ENCODE assay signal across 21 cellular contexts in genomic region chr5:15746833-15747232, GRCh38.
DNase-seq lines count a peak whose midpoint lies in the region; ATAC-seq, FAIRE-seq and TF ChIP-seq lines count a peak whose summit lies in the region.
"Had no signal": no experiment of that assay in that cellular context is flagged by ENCODE, and none has a peak within 500 bp of the region (broad histone marks: within the 10 kb centered on the region; RNA-seq: fewer than 3 reads in every experiment).

No MANE protein-coding gene starts in this region.

- H3K9me1 ChIP-seq in IMR-90 (ENCODE audit: insufficient read depth, low read length), result no peaks in the 10 kb centered on the region

- H3K9me3 Mint-ChIP-seq in activated T-cell treated with anti-CD3 and anti-CD28 coated beads, Interleukin-2, amount 50 U/mL, for 72 hours, result peaks cover 10 to 12% of the 10 kb centered on the region in 2 donors

- H2BK5ac ChIP-seq in IMR-90 (ENCODE audit: low read depth, low read length, poor library complexity, severe bottlenecking), result no peak overlapping the region

- no peak overlapping the region for H2BK20ac ChIP-seq in IMR-90 (ENCODE audit: low read depth, low read length)

- peak; percentile 39 for DNase-seq in IMR-90
- peak; percentile 12 for DNase-seq in bronchial epithelial cell (ENCODE audit: low read depth)
- DNase-seq in iris pigment epithelial cell (ENCODE audit: low read depth), result peak; percentile 16
- DNase-seq in activated T-cell treated with anti-CD3 and anti-CD28 coated beads, Interleukin-2, amount 50 U/mL, for 72 hours, result no peak
- DNase-seq in spleen, result no peak
- no peak for DNase-seq in T1000 (lab: John Stamatoyannopoulos, UW)
- no peak for DNase-seq in pons (ENCODE audit: low spot score)
- DNase-seq: ACHN; BE2C; CD8-positive, alpha-beta T cell; COR-L47; DMS 273 treated with DMSO at 0.1 percent for 48 hours; DMS53; DND-41; EL; H9 had no signal

- BruUV-seq in IMR-90 (replicated peaks; lab: Mats Ljungman, UMichigan), result no TSS peak

- H3K36me3 Mint-ChIP-seq in activated T-cell treated with anti-CD3 and anti-CD28 coated beads, Interleukin-2, amount 50 U/mL, for 72 hours (ENCODE audit: insufficient read depth in 2 of 2), result peaks cover 1 to 4% of the 10 kb centered on the region in 2 donors
- H3K36me3 Mint-ChIP-seq: CD8-positive, alpha-beta T cell had no signal

- no peak overlapping the region for H3K27ac ChIP-seq in IMR-90 (ENCODE audit: insufficient read depth, low read length)
- no peak overlapping the region for H3K27ac ChIP-seq in spleen
- H3K27ac ChIP-seq: C4-2B had no signal

- H2AK9ac ChIP-seq in IMR-90 (replicated peaks; ENCODE audit: low read depth, low read length, poor library complexity), result no peak overlapping the region

- H3K18ac ChIP-seq in IMR-90 (ENCODE audit: low read depth, low read length), result no peak overlapping the region

- H3K14ac ChIP-seq in IMR-90 (replicated peaks; ENCODE audit: low read depth, low read length), result no peak overlapping the region

- dilution Hi-C loops in IMR-90 (cut with HindIII; ENCODE audit: low sequenced_read_pairs, unreplicated experiment), result no loop called here

- H3K79me1 ChIP-seq in IMR-90 (ENCODE audit: low read depth in 1 of 2, low read length in 2 of 2), result peaks cover 0 to 5% of the 10 kb centered on the region in 2 experiments; a peak in 3 of 4 replicates

- no peak overlapping the region for H4K5ac ChIP-seq in IMR-90 (ENCODE audit: low read depth, low read length)

- no peaks in the 10 kb centered on the region for H3K4me1 Mint-ChIP-seq in activated T-cell treated with anti-CD3 and anti-CD28 coated beads, Interleukin-2, amount 50 U/mL, for 72 hours (ENCODE audit: low read depth)

- H3K9me3 ChIP-seq in IMR-90 (ENCODE audit: control insufficient read depth, insufficient read depth, low read length), result no peaks in the 10 kb centered on the region
- peaks cover 0 to 28% (median 14%) of the 10 kb centered on the region in 8 donors for H3K9me3 ChIP-seq in spleen
- H3K9me3 ChIP-seq: BE2C had no signal

- no peak overlapping the region for H4K8ac ChIP-seq in IMR-90 (ENCODE audit: low read depth in 2 of 2, low read length in 2 of 2)

- TF ChIP-seq CTCF in IMR-90 (conservative IDR thresholded peaks at IDR 0.05; ENCODE audit: low read depth, low read length) (no peak), bronchial epithelial cell (IDR thresholded peaks at IDR 0.05; ENCODE audit: insufficient read depth, low read length, severe bottlenecking) (no peak), spleen (IDR thresholded peaks at IDR 0.05 in 8 of 11, conservative IDR thresholded peaks at IDR 0.05 in 3 of 11) (no peak)

- peak; percentile 49; the same call in 1 of the 2 replicates for ATAC-seq in IMR-90 (ENCODE audit: low read depth)
- no peak for ATAC-seq in activated T-cell treated with anti-CD3 and anti-CD28 coated beads, Interleukin-2, amount 50 U/mL, for 72 hours (replicated peaks in 1 of 2)
- ATAC-seq: CD8-positive, alpha-beta T cell; GM12878; HepG2 had no signal

- H3K4me3 Mint-ChIP-seq in activated T-cell treated with anti-CD3 and anti-CD28 coated beads, Interleukin-2, amount 50 U/mL, for 72 hours, result no peak overlapping the region
- H3K4me3 Mint-ChIP-seq: CD8-positive, alpha-beta T cell; H9 had no signal

- no peaks in the 10 kb centered on the region for H3K27me3 ChIP-seq in IMR-90 (ENCODE audit: control insufficient read depth, insufficient read depth, low read length)
- no peaks in the 10 kb centered on the region for H3K27me3 ChIP-seq in bronchial epithelial cell (ENCODE audit: control insufficient read depth, insufficient read depth, low read length)
- no peaks in the 10 kb centered on the region for H3K27me3 ChIP-seq in spleen (replicated peaks in 1 of 7)
- H3K27me3 ChIP-seq: BE2C had no signal

- H3K27me3 Mint-ChIP-seq in activated T-cell treated with anti-CD3 and anti-CD28 coated beads, Interleukin-2, amount 50 U/mL, for 72 hours (ENCODE audit: low read depth), result no peaks in the 10 kb centered on the region

- H3K56ac ChIP-seq in IMR-90 (ENCODE audit: extremely low read depth, insufficient read depth, low read length), result no peak overlapping the region

- H3K27ac Mint-ChIP-seq in activated T-cell treated with anti-CD3 and anti-CD28 coated beads, Interleukin-2, amount 50 U/mL, for 72 hours, result no peak overlapping the region
- H3K27ac Mint-ChIP-seq: CD8-positive, alpha-beta T cell; H9 had no signal

- POLR2A ChIA-PET in IMR-90 (lab: Charles Lee; ENCODE audit: unreplicated experiment), result no interaction called here

- no CpG with 5 or more reads among the region's 2 CpGs for WGBS in IMR-90 (ENCODE audit: extremely low coverage in 2 of 2, insufficient read length in 1 of 2), 2 experiments
- WGBS in spleen, 5 donors, result 56 to 73% (median 68%) methylated on average over 2 of the region's 2 CpGs

- no peak overlapping the region for H3K9ac ChIP-seq in IMR-90 (ENCODE audit: low read depth, low read length)

- CTCF ChIA-PET in IMR-90 (lab: Yijun Ruan, JAX), result no interaction called here

- no peak overlapping the region for H2BK15ac ChIP-seq in IMR-90 (ENCODE audit: low read depth, low read length)

- H2BK120ac ChIP-seq in IMR-90 (ENCODE audit: low read depth, low read length), result no peak overlapping the region

- FAIRE-seq in bronchial epithelial cell (lab: Jason Lieb, UNC), result no peak
- FAIRE-seq: A204.1, GM12878, H1, HepG2 had no signal

- H3K4me3 ChIP-seq in IMR-90 (ENCODE audit: insufficient read depth, low read depth, low read length), result no peak overlapping the region
- no peak overlapping the region for H3K4me3 ChIP-seq in bronchial epithelial cell (ENCODE audit: low read depth, low read length)
- no peak overlapping the region for H3K4me3 ChIP-seq in spleen
- H3K4me3 ChIP-seq: GM12878 had no signal

- TF ChIP-seq RAD21 in IMR-90 (IDR thresholded peaks at IDR 0.05; ENCODE audit: low read length), result no peak

- H2AFZ ChIP-seq in IMR-90 (replicated peaks; ENCODE audit: low read length, poor library complexity), result no peak overlapping the region

- H3K23ac ChIP-seq in IMR-90 (ENCODE audit: low read depth, low read length), result no peak overlapping the region

- no peak overlapping the region for H3K4ac ChIP-seq in IMR-90 (ENCODE audit: low read depth, low read length)

- H3K4me2 ChIP-seq in IMR-90 (ENCODE audit: low read depth, low read length), result no peak overlapping the region

- no peak overlapping the region for H4K91ac ChIP-seq in IMR-90 (ENCODE audit: insufficient read depth, low read depth, low read length)

- in situ Hi-C loops in IMR-90 (cut with MboI; ENCODE audit: low sequenced_read_pairs), result no loop called here

- no peaks in the 10 kb centered on the region for H4K20me1 ChIP-seq in IMR-90 (ENCODE audit: insufficient read depth, low read length)

- H3K4me1 ChIP-seq in IMR-90 (ENCODE audit: control insufficient read depth, insufficient read depth, low read length) (no peaks in the 10 kb centered on the region), spleen (no peaks in the 10 kb centered on the region)
- H3K4me1 ChIP-seq: BE2C had no signal

- TF ChIP-seq POLR2A in IMR-90 (IDR thresholded peaks at IDR 0.05; ENCODE audit: low read depth, low read length) (no peak), spleen (IDR thresholded peaks at IDR 0.05) (no peak)

- H2AK5ac ChIP-seq in IMR-90 (ENCODE audit: low read depth, low read length), result no peak overlapping the region

- H3K36me3 ChIP-seq in IMR-90 (ENCODE audit: control insufficient read depth, insufficient read depth, low read length), result no peaks in the 10 kb centered on the region
- no peaks in the 10 kb centered on the region for H3K36me3 ChIP-seq in bronchial epithelial cell (ENCODE audit: control insufficient read depth, insufficient read depth, low read length)
- H3K36me3 ChIP-seq in spleen, result no peaks in the 10 kb centered on the region
- H3K36me3 ChIP-seq: BE2C had no signal

- intact Hi-C loops in IMR-90 (cut with micrococcal nuclease), result no loop called here
- intact Hi-C loops in spleen (cut with DNase I; ENCODE audit: low total_unique reads), result no loop called here

TF ChIP-seq in IMR-90, 13 proteins besides CTCF, POLR2A, EP300 and RAD21:
- TF ChIP-seq CHD1 (IDR thresholded peaks at IDR 0.05; ENCODE audit: low read depth, low read length) (no peak), NFE2L2 (IDR thresholded peaks at IDR 0.05; ENCODE audit: low read depth, low read length) (no peak), CEBPB (IDR thresholded peaks at IDR 0.05; ENCODE audit: low read depth, low read length) (no peak), MAFK (IDR thresholded peaks at IDR 0.05; ENCODE audit: low read depth, low read length) (no peak), ELK1 (IDR thresholded peaks at IDR 0.05; ENCODE audit: borderline replicate concordance, low read depth, low read length) (no peak)
TF ChIP-seq in IMR-90: peak in this region for 0.

Comparison
In these comparisons a context has a peak if more than half of its experiments do, and no peak if none do; other contexts are left out.
1. DNase-seq: peak in IMR-90 (single experiment), bronchial epithelial cell (single experiment) and iris pigment epithelial cell (single experiment); none in activated T-cell treated with anti-CD3 and anti-CD28 coated beads, Interleukin-2, amount 50 U/mL, for 72 hours (0 of 2), spleen (single experiment), T1000 (single experiment) and pons (single experiment).